10 cellular contexts compared by ENCODE assay signal in genomic region chr2:71282493-71282892, GRCh38. TPM values are rescaled to one million over a fixed set of nuclear protein-coding genes. Genes with fewer than 3 reads are reported as not detected.
A peak's percentile ranks its signal among the peaks of the same experiment; 100 is the strongest.
DNase-seq lines count a peak whose midpoint lies in the region; ATAC-seq and TF ChIP-seq lines count a peak whose summit lies in the region.
"Had no signal": no experiment of that assay in that cellular context is flagged by ENCODE, and none has a peak within 500 bp of the region (broad histone marks: within the 10 kb centered on the region; RNA-seq: fewer than 3 reads in every experiment).

No MANE protein-coding gene starts in this region.

- H3K9me3 ChIP-seq in HEK293 (ENCODE audit: control insufficient read depth, insufficient read depth, low read depth, low read length): no peaks in the 10 kb centered on the region
- H3K9me3 ChIP-seq in testis: no peaks in the 10 kb centered on the region
- no peaks in the 10 kb centered on the region for H3K9me3 ChIP-seq in vagina

- H3K4me1 ChIP-seq in HEK293 (ENCODE audit: control insufficient read depth, insufficient read depth, low read length): peaks cover 10% of the 10 kb centered on the region
- H3K4me1 ChIP-seq in testis: peaks cover 4% of the 10 kb centered on the region
- peaks cover 4% of the 10 kb centered on the region for H3K4me1 ChIP-seq in vagina

- H3K4me3 ChIP-seq in HEK293 (ENCODE audit: low read depth, low read length): no peak overlapping the region
- H3K4me3 ChIP-seq in testis: no peak overlapping the region
- no peak overlapping the region for H3K4me3 ChIP-seq in vagina

- H3K27ac ChIP-seq in HEK293 (ENCODE audit: extremely low read depth, low read depth, low read length) (no peak overlapping the region), testis (no peak overlapping the region), vagina (no peak overlapping the region)
- H3K27ac ChIP-seq: HL-60 had no signal

- no peaks in the 10 kb centered on the region for H3K36me3 ChIP-seq in HEK293 (ENCODE audit: control insufficient read depth in 2 of 2, insufficient read depth in 1 of 2, low read length in 2 of 2)
- no peaks in the 10 kb centered on the region for H3K36me3 ChIP-seq in testis (ENCODE audit: low read depth, missing control alignments)
- H3K36me3 ChIP-seq in vagina: no peaks in the 10 kb centered on the region

- DNase-seq in EL (peak; percentile 8), left colon (no peak), testis (no peak), mesenteric fat pad (ENCODE audit: low spot score) (no peak), vagina (ENCODE audit: extremely low spot score in 2 of 2) (no peak)
- DNase-seq: activated CD8-positive, alpha-beta memory T cell treated with anti-CD3 and anti-CD28 coated beads, Interleukin-2, amount 50 U/mL, for 48 hours had no signal

- no peaks in the 10 kb centered on the region for H3K27me3 ChIP-seq in testis
- no peaks in the 10 kb centered on the region for H3K27me3 ChIP-seq in vagina

- TF ChIP-seq CTCF in HEK293 (tag by site-specific recombination; IDR thresholded peaks at IDR 0.05) (0 out of 2 replicates have a peak, but pooled peaks have one; percentile 54), testis (IDR thresholded peaks at IDR 0.05) (no peak), vagina (IDR thresholded peaks at IDR 0.05) (no peak)

- TF ChIP-seq POLR2A in testis (IDR thresholded peaks at IDR 0.05) (no peak), vagina (IDR thresholded peaks at IDR 0.05) (no peak)

- POLR2A ChIA-PET in HEK293 (lab: Yijun Ruan, JAX): interaction anchor here (0.6 kb wide), 1 partner anchor 258 kb away, joined by 3 read pairs; no protein-coding TSS in a partner anchor

- ATAC-seq in SK-N-SH treated with all-trans-retinoic acid at 6 μM for 48 hours (peak; percentile 51; the same call in 2 of the 3 replicates), left colon (peak; percentile 71), HG03460 (IDR thresholded peaks at IDR 0.05; ENCODE audit: unreplicated experiment) (no peak)

- intact Hi-C loops in left colon (cut with DNase I, micrococcal nuclease): no loop called here
- intact Hi-C loops in testis (cut with DNase I; ENCODE audit: low total_unique reads): no loop called here
- intact Hi-C loops in vagina (cut with DNase I): no loop called here

- CTCF ChIA-PET in HEK293 (lab: Yijun Ruan, JAX): interaction anchor here (0.7 to 3.2 kb wide), 4 partner anchors 17 to 58 kb away, joined by 3 to 26 read pairs (median 8); partner anchors contain the start of gene ZNF638

TF ChIP-seq in HEK293, 187 proteins besides CTCF, POLR2A, EP300 and RAD21:
- TF ChIP-seq OSR2 (tag by site-specific recombination; IDR thresholded peaks at IDR 0.05) (no peak), ZXDB (tag by site-specific recombination; IDR thresholded peaks at IDR 0.05) (no peak), ZNF610 (tag by site-specific recombination; IDR thresholded peaks at IDR 0.05; ENCODE audit: borderline replicate concordance) (no peak), FEZF1 (tag by site-specific recombination; IDR thresholded peaks at IDR 0.05) (peak; percentile 79), GLI4 (tag by site-specific recombination; IDR thresholded peaks at IDR 0.05) (no peak), INSM2 (tag by site-specific recombination; IDR thresholded peaks at IDR 0.05) (no peak)

TF ChIP-seq in SK-N-SH treated with all-trans-retinoic acid at 6 μM for 48 hours, 23 proteins besides CTCF, POLR2A, EP300 and RAD21:
- TF ChIP-seq ESRRG (CRISPR knock-in tag; IDR thresholded peaks at IDR 0.05): no peak
- TF ChIP-seq OSR1 (CRISPR knock-in tag; IDR thresholded peaks at IDR 0.05): no peak

RNA-seq across cellular contexts. Expression of gene ZNF638, which starts 49.1 kb away (rescaled TPM):
- total RNA-seq in left colon: 10 to 100 TPM; 75.5 to 76.7 TPM
- 100 to 1,000 TPM; 207 to 226 TPM for total RNA-seq in testis
- 65.0 TPM for polyA plus RNA-seq in testis (ENCODE audit: insufficient read depth, low read depth, low replicate concordance)
- total RNA-seq in mesenteric fat pad: 93.5 TPM
- total RNA-seq in vagina: 139 TPM

RNA-seq across cellular contexts. Expression of gene PAIP2B, which starts 55.6 kb away (rescaled TPM):
- total RNA-seq in left colon (1 to 10 TPM; 4.7 to 6.3 TPM), testis (1 to 10 TPM; 3.3 to 3.9 TPM), mesenteric fat pad (1.3 TPM), vagina (7.6 TPM)
- polyA plus RNA-seq in testis (ENCODE audit: insufficient read depth, low read depth, low replicate concordance): 4.5 TPM
